Comparison of ENCODE assay signal across 8 cellular contexts in genomic region chr9:123723135-123723875, GRCh38.
"Had no signal": no experiment of that assay in that cellular context is flagged by ENCODE, and none has a peak within 500 bp of the region (broad histone marks: within the 10 kb centered on the region; RNA-seq: fewer than 3 reads in every experiment).

No MANE protein-coding gene starts in this region.

- DNase-seq: GM23248, H9, HCEC 1CT, IMR-90, Karpas-422, KBM-7 had no signal

- H3K4me3 Mint-ChIP-seq: H9 had no signal

- H3K4me2 ChIP-seq: KMS-11 had no signal

- H3K4me3 ChIP-seq: GM23248 had no signal

- H3K9ac ChIP-seq: GM23248, KMS-11 had no signal

- H2AFZ ChIP-seq: GM23248 had no signal

- H3K27ac Mint-ChIP-seq: H9 had no signal

- H3K27ac ChIP-seq: GM23248, HL-60, KMS-11 had no signal
